Comparison of ENCODE assay signal across 7 cellular contexts in genomic region chr3:194487289-194488006, GRCh38. TPM values are rescaled to one million over a fixed set of nuclear protein-coding genes. Genes with fewer than 3 reads are reported as not detected.
DNase-seq lines count a peak whose midpoint lies in the region; ATAC-seq and TF ChIP-seq lines count a peak whose summit lies in the region.

No MANE protein-coding gene starts in this region.

- WGBS in neuronal stem cell (ENCODE audit: extremely low coverage in 2 of 2, insufficient read length in 2 of 2, insufficient replicate concordance in 1 of 2), 2 donors: no CpG with 5 or more reads among the region's 51 CpGs

- peaks cover 47% of the 10 kb centered on the region for H3K4me1 Mint-ChIP-seq in activated T-helper 1 cell treated with anti-CD3 and anti-CD28 coated beads, Interleukin-12 subunit alpha, Interleukin-12 subunit beta, Interleukin-2, Interleukin-4 antibody, amounts not matched to agents 30 ng/mL and 10 ng/mL and 1 ng/mL, durations not matched to agents 14 hours and 24 hours and 36 hours (ENCODE audit: low read depth)

- H4K8ac ChIP-seq in neuronal stem cell (ENCODE audit: low read depth, low read length): no peak overlapping the region

- H3K9me3 ChIP-seq in neuronal stem cell (replicated peaks in 1 of 2; ENCODE audit: control insufficient read depth in 2 of 2, insufficient read depth in 1 of 2, low read depth in 1 of 2, low read length in 2 of 2): peaks cover 0 to 6% of the 10 kb centered on the region in 2 donors

- peaks cover 1% of the 10 kb centered on the region for H3K27me3 Mint-ChIP-seq in activated T-helper 1 cell treated with anti-CD3 and anti-CD28 coated beads, Interleukin-12 subunit alpha, Interleukin-12 subunit beta, Interleukin-2, Interleukin-4 antibody, amounts not matched to agents 30 ng/mL and 10 ng/mL and 1 ng/mL, durations not matched to agents 14 hours and 24 hours and 36 hours (ENCODE audit: insufficient read depth)

- H3K4me2 ChIP-seq in neuronal stem cell (ENCODE audit: insufficient read depth, low read length, poor library complexity, severe bottlenecking): peak overlapping the region; percentile 23

- H3K27me3 ChIP-seq in neuronal stem cell (ENCODE audit: control insufficient read depth in 3 of 3, insufficient read depth in 3 of 3, low read depth in 1 of 3, low read length in 3 of 3): peaks cover 0 to 13% (median 0%) of the 10 kb centered on the region in 3 experiments

- peak overlapping the region; percentile 47 for H2AK5ac ChIP-seq in neuronal stem cell (ENCODE audit: low read depth, low read length)

- no peak overlapping the region for H3K9ac ChIP-seq in neuronal stem cell (ENCODE audit: low read depth, low read length, poor library complexity)

- no peak for TF ChIP-seq CTCF in fibroblast of pulmonary artery (IDR thresholded peaks at IDR 0.05; ENCODE audit: low read length, missing control alignments)

- H3K36me3 ChIP-seq in neuronal stem cell (replicated peaks in 1 of 2; ENCODE audit: control insufficient read depth in 2 of 2, insufficient read depth in 2 of 2, low read length in 2 of 2): peaks cover 0 to 25% of the 10 kb centered on the region in 2 donors

- H2BK5ac ChIP-seq in neuronal stem cell (ENCODE audit: low read length): peak overlapping the region; percentile 32

- peak overlapping the region; percentile 84 for H2AFZ ChIP-seq in neuronal stem cell (ENCODE audit: low read length)

- no peak overlapping the region for H3K4ac ChIP-seq in neuronal stem cell (ENCODE audit: low read length)

- H3K18ac ChIP-seq in neuronal stem cell (ENCODE audit: low read length): peak overlapping the region; percentile 80

- peak overlapping the region; percentile 80 for H3K23ac ChIP-seq in neuronal stem cell (ENCODE audit: low read depth, low read length, poor library complexity)

- H3K9me3 Mint-ChIP-seq in activated T-helper 1 cell treated with anti-CD3 and anti-CD28 coated beads, Interleukin-12 subunit alpha, Interleukin-12 subunit beta, Interleukin-2, Interleukin-4 antibody, amounts not matched to agents 30 ng/mL and 10 ng/mL and 1 ng/mL, durations not matched to agents 14 hours and 24 hours and 36 hours: no peaks in the 10 kb centered on the region

- peak overlapping the region; percentile 45 for H2BK15ac ChIP-seq in neuronal stem cell (ENCODE audit: low read length)

- no peak overlapping the region for H2BK120ac ChIP-seq in neuronal stem cell (ENCODE audit: low read depth, low read length)

- peaks cover 7% of the 10 kb centered on the region for H3K79me1 ChIP-seq in neuronal stem cell (ENCODE audit: low read depth, low read length)

- H3K27ac Mint-ChIP-seq in activated T-helper 1 cell treated with anti-CD3 and anti-CD28 coated beads, Interleukin-12 subunit alpha, Interleukin-12 subunit beta, Interleukin-2, Interleukin-4 antibody, amounts not matched to agents 30 ng/mL and 10 ng/mL and 1 ng/mL, durations not matched to agents 14 hours and 24 hours and 36 hours: peak overlapping the region; percentile 90

- peak overlapping the region; percentile 35 for H2BK12ac ChIP-seq in neuronal stem cell (ENCODE audit: low read length)

- H4K91ac ChIP-seq in neuronal stem cell (ENCODE audit: low read depth, low read length, poor library complexity): peak overlapping the region; percentile 68

- H3K36me3 Mint-ChIP-seq in activated T-helper 1 cell treated with anti-CD3 and anti-CD28 coated beads, Interleukin-12 subunit alpha, Interleukin-12 subunit beta, Interleukin-2, Interleukin-4 antibody, amounts not matched to agents 30 ng/mL and 10 ng/mL and 1 ng/mL, durations not matched to agents 14 hours and 24 hours and 36 hours (ENCODE audit: low read depth): peaks cover 30% of the 10 kb centered on the region

- intact Hi-C loops in activated T-helper 1 cell treated with anti-CD3 and anti-CD28 coated beads, Interleukin-12 subunit alpha, Interleukin-12 subunit beta, Interleukin-2, Interleukin-4 antibody, amounts not matched to agents 30 ng/mL and 10 ng/mL and 1 ng/mL, durations not matched to agents 14 hours and 24 hours and 36 hours (cut with micrococcal nuclease): loop anchor here (1.0 to 10.0 kb wide), 8 partner anchors 9 to 1057 kb away; partner anchors contain the start of genes ACAP2, HES1, LSG1 and PPP1R2

- DNase-seq in NCI-H2227 treated with DMSO at 0.1 percent for 48 hours (lab: John Stamatoyannopoulos, UW): peak; percentile 60
- peak; percentile 40 for DNase-seq in activated T-helper 1 cell treated with anti-CD3 and anti-CD28 coated beads, Interleukin-12 subunit alpha, Interleukin-12 subunit beta, Interleukin-2, Interleukin-4 antibody, amounts not matched to agents 30 ng/mL and 10 ng/mL and 1 ng/mL, durations not matched to agents 14 hours and 24 hours and 36 hours (ENCODE audit: low spot score)
- DNase-seq in fibroblast of pulmonary artery (ENCODE audit: low read depth): peak; percentile 73
- no peak for DNase-seq in neuronal stem cell (ENCODE audit: low spot score)
- DNase-seq in NCI-H128 (lab: John Stamatoyannopoulos, UW; ENCODE audit: unreplicated experiment): no peak

- H3K4me3 ChIP-seq in fibroblast of pulmonary artery (replicated peaks; ENCODE audit: low read depth, low read length): peak overlapping the region; percentile 57
- peak overlapping the region; percentile 8 to 78 for H3K4me3 ChIP-seq in neuronal stem cell (ENCODE audit: low read length in 2 of 2)

- H3K27ac ChIP-seq in neuronal stem cell (replicated peaks; ENCODE audit: low read length): no peak overlapping the region

- ATAC-seq in GM18520 (IDR thresholded peaks at IDR 0.05; ENCODE audit: unreplicated experiment): peak; percentile 11
- peak; percentile 26 for ATAC-seq in HG02840 (IDR thresholded peaks at IDR 0.05; ENCODE audit: low FRiP score, unreplicated experiment)

- peak overlapping the region; percentile 81 for H3K4me3 Mint-ChIP-seq in activated T-helper 1 cell treated with anti-CD3 and anti-CD28 coated beads, Interleukin-12 subunit alpha, Interleukin-12 subunit beta, Interleukin-2, Interleukin-4 antibody, amounts not matched to agents 30 ng/mL and 10 ng/mL and 1 ng/mL, durations not matched to agents 14 hours and 24 hours and 36 hours

- no peak overlapping the region for H3K14ac ChIP-seq in neuronal stem cell (ENCODE audit: low read length)

- H3K4me1 ChIP-seq in neuronal stem cell (ENCODE audit: control insufficient read depth in 2 of 2, insufficient read depth in 1 of 2, low read depth in 1 of 2, low read length in 2 of 2): no peaks in the 10 kb centered on the region

RNA-seq across cellular contexts. Expression of gene ATP13A3, which starts 0.6 kb away (rescaled TPM):
- 198 and 206 TPM in 2 replicates for total RNA-seq in activated T-helper 1 cell treated with anti-CD3 and anti-CD28 coated beads, Interleukin-12 subunit alpha, Interleukin-12 subunit beta, Interleukin-2, Interleukin-4 antibody, amounts not matched to agents 30 ng/mL and 10 ng/mL and 1 ng/mL, durations not matched to agents 14 hours and 24 hours and 36 hours
- 27.9 TPM for polyA plus RNA-seq in neuronal stem cell (2013, experiment 1 of 2)
- polyA plus RNA-seq in neuronal stem cell (2013, experiment 2 of 2): 28.7 TPM

Comparison
In these comparisons a context has a peak if more than half of its experiments do, and no peak if none do; other contexts are left out.
1. DNase-seq: peak in NCI-H2227 treated with DMSO at 0.1 percent for 48 hours (single experiment), activated T-helper 1 cell treated with anti-CD3 and anti-CD28 coated beads, Interleukin-12 subunit alpha, Interleukin-12 subunit beta, Interleukin-2, Interleukin-4 antibody, amounts not matched to agents 30 ng/mL and 10 ng/mL and 1 ng/mL, durations not matched to agents 14 hours and 24 hours and 36 hours (single experiment) and fibroblast of pulmonary artery (single experiment); none in neuronal stem cell (single experiment) and NCI-H128 (single experiment).